In genomic region chr19:18738961-18739690, GRCh38 we compare ENCODE assay signal across 1 cellular context.
TF ChIP-seq lines count a peak whose summit lies in the region.

No MANE protein-coding gene starts in this region.

TF ChIP-seq in GM23338, 12 proteins besides CTCF, POLR2A, EP300 and RAD21 (continued from another document):
- TF ChIP-seq ZNF462 (CRISPR knock-in tag; IDR thresholded peaks at IDR 0.05): no peak
- TF ChIP-seq EZH2phosphoT487 (IDR thresholded peaks at IDR 0.05; ENCODE audit: unreplicated experiment): no peak
- TF ChIP-seq ZNF331 (CRISPR knock-in tag; IDR thresholded peaks at IDR 0.05; ENCODE audit: low read depth): no peak
